In the genomic region with DNA sequence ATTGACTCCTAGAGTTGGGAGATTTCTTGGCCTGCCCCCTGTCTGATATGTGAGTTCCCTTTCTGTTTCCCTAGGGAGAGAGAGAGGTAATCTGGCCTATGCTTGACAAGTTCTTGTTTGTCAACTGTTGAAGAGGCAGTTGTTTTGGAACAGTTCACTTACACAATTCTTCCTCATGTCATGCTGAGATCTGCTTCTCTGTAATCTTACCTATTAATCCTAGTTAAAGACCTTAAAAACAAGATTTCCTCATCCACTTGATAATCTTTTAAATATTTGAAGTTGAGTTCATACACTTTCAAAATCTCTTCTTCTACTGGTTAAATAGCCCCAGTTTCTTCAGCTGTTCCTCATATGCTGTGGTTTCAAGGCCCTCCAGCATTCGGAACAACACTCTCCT, we compare ENCODE assay signal across 21 cellular contexts.
"Had no signal": no experiment of that assay in that cellular context is flagged by ENCODE, and none has a peak within 500 bp of the region (broad histone marks: within the 10 kb centered on the region; RNA-seq: fewer than 3 reads in every experiment).

No MANE protein-coding gene starts in this region.

- H3K27ac Mint-ChIP-seq: activated CD8-positive, alpha-beta T cell treated with anti-CD3 and anti-CD28 coated beads, Interleukin-2, amount 10 ng/mL, durations not matched to agents 7 days and 5 days; activated naive CD8-positive, alpha-beta T cell treated with anti-CD3 and anti-CD28 coated beads, Interleukin-2, amount 10 ng/mL, durations not matched to agents 7 days and 5 days had no signal

- H3K9me3 Mint-ChIP-seq: activated naive CD8-positive, alpha-beta T cell treated with anti-CD3 and anti-CD28 coated beads, Interleukin-2, amount 10 ng/mL, durations not matched to agents 7 days and 5 days had no signal

- H3K36me3 ChIP-seq: adrenal gland, breast epithelium, SJSA1 had no signal

- ATAC-seq: activated CD4-positive, CD25-positive, alpha-beta regulatory T cell treated with anti-CD3 and anti-CD28 coated beads, Interleukin-2, amount 50 U/mL, for 24 hours; activated CD8-positive, alpha-beta T cell treated with anti-CD3 and anti-CD28 coated beads, Interleukin-2, amount 10 ng/mL, durations not matched to agents 7 days and 5 days; PC-3; SK-N-SH treated with all-trans-retinoic acid at 6 μM for 48 hours had no signal

- DNase-seq: activated CD4-positive, alpha-beta T cell treated with anti-CD3 and anti-CD28 coated beads for 4 hours; activated CD8-positive, alpha-beta memory T cell treated with anti-CD3 and anti-CD28 coated beads, Interleukin-2, amount 50 U/mL, for 48 hours; activated CD8-positive, alpha-beta T cell treated with anti-CD3 and anti-CD28 coated beads, Interleukin-2, amount 10 ng/mL, durations not matched to agents 7 days and 5 days; activated naive CD4-positive, alpha-beta T cell treated with anti-CD3 and anti-CD28 coated beads, Interleukin-2, amount 50 U/mL, for 16 hours; activated naive CD8-positive, alpha-beta T cell treated with anti-CD3 and anti-CD28 coated beads, Interleukin-2, amount 10 ng/mL, durations not matched to agents 7 days and 5 days; activated T-cell treated with anti-CD3 and anti-CD28 coated beads, Interleukin-2, amount 50 U/mL, for 1 hour; adrenal gland; aorta; caudate nucleus; NCI-H1048; NCI-H1417; NCI-H1930; NCI-H524; PC-3; SHP77; SW 1271 had no signal

- H3K9ac ChIP-seq: KMS-11 had no signal

- H3K4me1 ChIP-seq: adrenal gland, breast epithelium had no signal

- H3K9me3 ChIP-seq: adrenal gland, breast epithelium, SJSA1 had no signal

- H3K27me3 ChIP-seq: adrenal gland, breast epithelium, SJSA1 had no signal

- H3K4me3 ChIP-seq: adrenal gland, breast epithelium, SJSA1 had no signal

- H3K27ac ChIP-seq: adrenal gland, breast epithelium, KMS-11, SJSA1 had no signal

- H3K27me3 Mint-ChIP-seq: activated naive CD8-positive, alpha-beta T cell treated with anti-CD3 and anti-CD28 coated beads, Interleukin-2, amount 10 ng/mL, durations not matched to agents 7 days and 5 days had no signal

- H3K4me3 Mint-ChIP-seq: activated CD8-positive, alpha-beta T cell treated with anti-CD3 and anti-CD28 coated beads, Interleukin-2, amount 10 ng/mL, durations not matched to agents 7 days and 5 days; activated naive CD8-positive, alpha-beta T cell treated with anti-CD3 and anti-CD28 coated beads, Interleukin-2, amount 10 ng/mL, durations not matched to agents 7 days and 5 days had no signal

- H3K4me2 ChIP-seq: KMS-11 had no signal
